Comparison of ENCODE assay signal across 29 cellular contexts in the genomic region with DNA sequence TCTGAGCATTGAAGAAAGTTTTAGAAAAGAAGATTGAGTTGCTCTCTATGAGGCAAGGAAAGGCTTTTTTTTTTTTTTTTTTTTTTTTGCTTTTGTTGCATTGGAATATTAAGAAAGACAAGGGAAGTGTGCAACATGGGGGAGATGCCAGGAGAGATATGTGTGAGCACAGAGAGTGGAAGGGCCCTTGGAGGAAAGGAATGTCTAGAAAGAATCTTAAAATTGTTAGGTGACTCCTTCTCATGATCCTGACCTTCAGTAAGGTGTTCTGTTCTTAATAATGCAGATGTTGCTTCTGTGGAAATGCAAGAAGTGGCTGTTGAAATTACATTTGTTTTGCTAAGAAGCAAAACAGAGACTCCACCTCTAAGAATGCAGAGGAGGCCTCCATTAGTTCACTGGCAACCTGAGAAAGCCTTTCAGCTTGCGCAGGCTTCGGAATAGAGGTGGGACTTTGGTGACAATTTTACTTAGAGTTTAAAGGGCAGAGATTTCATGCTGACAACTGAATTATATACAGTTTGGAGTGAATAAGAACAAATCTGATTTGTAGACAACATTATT.
"Had no signal": no experiment of that assay in that cellular context is flagged by ENCODE, and none has a peak within 500 bp of the region (broad histone marks: within the 10 kb centered on the region; RNA-seq: fewer than 3 reads in every experiment).

No MANE protein-coding gene starts in this region.

- H3K79me2 ChIP-seq: hepatocyte had no signal

- H3K4me1 ChIP-seq: adrenal gland, gastrocnemius medialis, right lobe of liver, upper lobe of left lung, vagina had no signal

- H3K27me3 ChIP-seq: adrenal gland, brain microvascular endothelial cell, dorsolateral prefrontal cortex, gastrocnemius medialis, hepatocyte, right lobe of liver, upper lobe of left lung, vagina had no signal

- H3K36me3 ChIP-seq: adrenal gland, brain microvascular endothelial cell, gastrocnemius medialis, left ventricle myocardium inferior, right lobe of liver, upper lobe of left lung, vagina had no signal

- DNase-seq: activated CD4-positive, alpha-beta T cell treated with anti-CD3 and anti-CD28 coated beads for 48 hours; activated CD4-positive, alpha-beta T cell treated with anti-CD3 and anti-CD28 coated beads, Interleukin-2, amount 50 U/mL, for 48 hours; activated CD8-positive, alpha-beta memory T cell treated with anti-CD3 and anti-CD28 coated beads for 24 hours; activated effector memory CD4-positive, alpha-beta T cell treated with Interleukin-2 at 50 U/mL for 16 hours; activated naive CD4-positive, alpha-beta T cell treated with Interleukin-2 at 50 U/mL for 16 hours; activated naive CD8-positive, alpha-beta T cell treated with anti-CD3 and anti-CD28 coated beads for 36 hours; adrenal gland; brain microvascular endothelial cell; dorsolateral prefrontal cortex; effector memory CD4-positive, alpha-beta T cell; gastrocnemius medialis; glutamatergic neuron; islet precursor cell; left ventricle myocardium inferior; mucosa of descending colon; right lobe of liver; stimulated activated CD4-positive, alpha-beta T cell treated with anti-CD3 and anti-CD28 coated beads, Interleukin-12 subunit alpha, Interleukin-12 subunit beta, amount 100 ng/mL, for 4 hours; stimulated activated CD4-positive, alpha-beta T cell treated with anti-CD3 and anti-CD28 coated beads, Interleukin-4, amount 100 ng/mL, for 24 hours; stimulated activated naive CD8-positive, alpha-beta T cell treated with anti-CD3 and anti-CD28 coated beads, Interleukin-15, amount 100 ng/mL, for 72 hours; substantia nigra; T-helper 9 cell; upper lobe of left lung had no signal

- H3K4me2 ChIP-seq: hepatocyte had no signal

- H3K4me3 ChIP-seq: adrenal gland, coronary artery, dorsolateral prefrontal cortex, gastrocnemius medialis, hepatocyte, left ventricle myocardium inferior, lung, mucosa of descending colon, right lobe of liver, upper lobe of left lung, vagina had no signal

- H3K9me3 ChIP-seq: adrenal gland, gastrocnemius medialis, right lobe of liver, upper lobe of left lung had no signal

- FAIRE-seq: astrocyte, TTC549 had no signal

- H3K27ac ChIP-seq: adrenal gland, brain microvascular endothelial cell, coronary artery, dorsolateral prefrontal cortex, gastrocnemius medialis, hepatocyte, left ventricle myocardium inferior, right lobe of liver, upper lobe of left lung, vagina, VCaP had no signal

- H2AFZ ChIP-seq: hepatocyte had no signal
